17 cellular contexts compared by ENCODE assay signal in genomic region chr14:32762886-32763285, GRCh38.
"Had no signal": no experiment of that assay in that cellular context is flagged by ENCODE, and none has a peak within 500 bp of the region (broad histone marks: within the 10 kb centered on the region; RNA-seq: fewer than 3 reads in every experiment).

No MANE protein-coding gene starts in this region.

- H3K36me3 ChIP-seq: breast epithelium, left lung had no signal

- H3K27ac ChIP-seq: breast epithelium, foreskin keratinocyte, left lung had no signal

- H3K4me3 ChIP-seq: breast epithelium, left lung had no signal

- H3K4me3 Mint-ChIP-seq: activated naive CD4-positive, alpha-beta T cell treated with anti-CD3 and anti-CD28 coated beads, Interleukin-2, amount 50 U/mL, for 24 hours; memory B cell; nephron; T-helper 17 cell had no signal

- H3K9me3 Mint-ChIP-seq: activated naive CD4-positive, alpha-beta T cell treated with anti-CD3 and anti-CD28 coated beads, Interleukin-2, amount 50 U/mL, for 24 hours; nephron had no signal

- H3K27me3 Mint-ChIP-seq: activated naive CD4-positive, alpha-beta T cell treated with anti-CD3 and anti-CD28 coated beads, Interleukin-2, amount 50 U/mL, for 24 hours; memory B cell; T-helper 17 cell had no signal

- H3K36me3 Mint-ChIP-seq: activated naive CD4-positive, alpha-beta T cell treated with anti-CD3 and anti-CD28 coated beads, Interleukin-2, amount 50 U/mL, for 24 hours; memory B cell had no signal

- H3K4me1 ChIP-seq: breast epithelium, foreskin keratinocyte, left lung had no signal

- H3K9me3 ChIP-seq: breast epithelium, left lung had no signal

- ATAC-seq: foreskin keratinocyte; left lung; sciatic nerve; stimulated activated naive CD8-positive, alpha-beta T cell treated with anti-CD3 and anti-CD28 coated beads, Interleukin-15, Interleukin-2, amounts not matched to agents 100 U/mL and 50 U/mL, for 24 hours; T-helper 17 cell had no signal

- H3K4me1 Mint-ChIP-seq: activated naive CD4-positive, alpha-beta T cell treated with anti-CD3 and anti-CD28 coated beads, Interleukin-2, amount 50 U/mL, for 24 hours; memory B cell; nephron; T-helper 17 cell had no signal

- H3K27ac Mint-ChIP-seq: activated naive CD4-positive, alpha-beta T cell treated with anti-CD3 and anti-CD28 coated beads, Interleukin-2, amount 50 U/mL, for 24 hours; memory B cell; nephron; T-helper 17 cell had no signal

- H3K27me3 ChIP-seq: breast epithelium, foreskin keratinocyte, left lung had no signal

- DNase-seq: activated CD4-positive, alpha-beta T cell treated with anti-CD3 and anti-CD28 coated beads, Interleukin-2, amount 50 U/mL, for 1 hour; activated effector memory CD4-positive, alpha-beta T cell treated with Interleukin-2 at 50 U/mL for 16 hours; activated T-cell treated with anti-CD3 and anti-CD28 coated beads, Interleukin-2, amount 50 U/mL, for 1 hour; amygdala; foreskin keratinocyte; head of caudate nucleus; left lung; occipital lobe; stimulated activated CD4-positive, alpha-beta T cell treated with anti-CD3 and anti-CD28 coated beads, Interleukin-4, amount 100 ng/mL, for 1 hour; stimulated activated CD8-positive, alpha-beta memory T cell treated with anti-CD3 and anti-CD28 coated beads, Interleukin-4, amount 100 ng/mL, for 48 hours; stimulated activated naive CD8-positive, alpha-beta T cell treated with anti-CD3 and anti-CD28 coated beads, Interleukin-15, Interleukin-2, amounts not matched to agents 100 U/mL and 50 U/mL, for 24 hours; T-helper 17 cell had no signal
